8 cellular contexts compared by ENCODE assay signal in genomic region chr1:113072757-113073456, GRCh38. TPM values are rescaled to one million over a fixed set of nuclear protein-coding genes. Genes with fewer than 3 reads are reported as not detected.
DNase-seq lines count a peak whose midpoint lies in the region; ATAC-seq and TF ChIP-seq lines count a peak whose summit lies in the region.

A gene with protein sequence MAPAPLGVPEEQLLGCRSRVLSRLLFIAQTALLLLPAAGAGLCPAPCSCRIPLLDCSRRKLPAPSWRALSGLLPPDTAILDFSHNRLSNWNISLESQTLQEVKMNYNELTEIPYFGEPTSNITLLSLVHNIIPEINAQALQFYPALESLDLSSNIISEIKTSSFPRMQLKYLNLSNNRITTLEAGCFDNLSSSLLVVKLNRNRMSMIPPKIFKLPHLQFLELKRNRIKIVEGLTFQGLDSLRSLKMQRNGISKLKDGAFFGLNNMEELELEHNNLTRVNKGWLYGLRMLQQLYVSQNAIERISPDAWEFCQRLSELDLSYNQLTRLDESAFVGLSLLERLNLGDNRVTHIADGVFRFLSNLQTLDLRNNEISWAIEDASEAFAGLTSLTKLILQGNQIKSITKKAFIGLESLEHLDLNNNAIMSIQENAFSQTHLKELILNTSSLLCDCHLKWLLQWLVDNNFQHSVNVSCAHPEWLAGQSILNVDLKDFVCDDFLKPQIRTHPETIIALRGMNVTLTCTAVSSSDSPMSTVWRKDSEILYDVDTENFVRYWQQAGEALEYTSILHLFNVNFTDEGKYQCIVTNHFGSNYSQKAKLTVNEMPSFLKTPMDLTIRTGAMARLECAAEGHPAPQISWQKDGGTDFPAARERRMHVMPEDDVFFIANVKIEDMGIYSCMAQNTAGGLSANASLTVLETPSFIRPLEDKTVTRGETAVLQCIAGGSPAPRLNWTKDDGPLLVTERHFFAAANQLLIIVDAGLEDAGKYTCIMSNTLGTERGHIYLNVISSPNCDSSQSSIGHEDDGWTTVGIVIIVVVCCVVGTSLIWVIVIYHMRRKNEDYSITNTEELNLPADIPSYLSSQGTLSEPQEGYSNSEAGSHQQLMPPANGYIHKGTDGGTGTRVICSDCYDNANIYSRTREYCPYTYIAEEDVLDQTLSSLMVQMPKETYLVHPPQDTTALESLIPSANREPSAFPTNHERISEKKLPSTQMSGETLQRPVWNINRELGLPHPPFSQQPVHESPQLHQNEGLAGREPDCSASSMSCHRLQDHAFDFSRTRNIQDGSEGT (plus strand): TSS chr1:113073198. CDS start chr1:113073407, 209 bp downstream.

- TF ChIP-seq CTCF in coronary artery (IDR thresholded peaks at IDR 0.05): peak; percentile 76

- intact Hi-C loops in left colon (cut with DNase I, micrococcal nuclease): no loop called here

- H3K4me3 ChIP-seq in coronary artery: peak within 1 kb of the TSS; percentile 81

- ATAC-seq in GM19324 (IDR thresholded peaks at IDR 0.05; ENCODE audit: low FRiP score, unreplicated experiment) (peak; percentile 98), HG03469 (IDR thresholded peaks at IDR 0.05; ENCODE audit: unreplicated experiment) (peak; percentile 82), left colon (peak; percentile 94)

- DNase-seq in C1 segment of cervical spinal cord (lab: John Stamatoyannopoulos, UW) (peak; percentile 56 to 97 (median 94)), NCI-H526 (lab: John Stamatoyannopoulos, UW) (peak; percentile 99 to 100), coronary artery (ENCODE audit: low spot score) (peak; percentile 98), left colon (peak; percentile 99 to 100)
- DNase-seq in activated CD4-positive, alpha-beta T cell treated with anti-CD3 and anti-CD28 coated beads for 48 hours: peak; percentile 99
- DNase-seq in stimulated activated CD4-positive, alpha-beta T cell treated with anti-CD3 and anti-CD28 coated beads, Interleukin-1b, Interleukin-23, amount 100 ng/mL, for 48 hours: peak; percentile 98

- peak within 1 kb of the TSS; percentile 82 to 93 for H3K27ac ChIP-seq in coronary artery

RNA-seq across cellular contexts. Expression of the gene that starts here (rescaled TPM):
- total RNA-seq in left colon: 10 to 100 TPM; 16.4 to 20.1 TPM

Comparison
In these comparisons a context has a peak if more than half of its experiments do, and no peak if none do; other contexts are left out.
1. Peak in every context shown above with its lines: DNase-seq, ATAC-seq, H3K4me3 ChIP-seq and H3K27ac ChIP-seq.